In the genomic region with DNA sequence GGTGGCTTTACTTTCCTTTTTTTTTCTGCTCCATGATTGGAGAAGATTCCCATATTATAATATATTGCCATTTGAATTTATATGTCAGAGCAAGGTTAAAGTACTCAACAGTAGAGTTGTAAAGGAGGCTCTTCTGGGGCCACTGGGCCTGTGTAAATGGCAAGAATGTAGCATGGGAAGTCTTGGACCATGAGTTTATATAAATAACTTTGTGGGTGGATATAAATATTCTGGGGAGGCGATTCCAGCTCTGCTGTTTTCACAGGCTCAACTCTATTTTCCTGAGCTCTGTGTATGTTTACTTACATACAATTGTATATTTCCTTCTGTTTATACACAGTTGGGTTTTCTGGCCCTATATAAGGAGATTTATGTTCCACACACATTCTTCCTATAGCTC, we compare ENCODE assay signal across 20 cellular contexts.
"Had no signal": no experiment of that assay in that cellular context is flagged by ENCODE, and none has a peak within 500 bp of the region (broad histone marks: within the 10 kb centered on the region; RNA-seq: fewer than 3 reads in every experiment).

No MANE protein-coding gene starts in this region.

- H3K9me3 ChIP-seq: sigmoid colon, spleen, tibial artery had no signal

- H3K27ac ChIP-seq: cardiac muscle cell, epithelial cell of prostate, sigmoid colon, spleen, tibial artery had no signal

- ATAC-seq: stimulated activated naive CD8-positive, alpha-beta T cell treated with anti-CD3 and anti-CD28 coated beads, Interleukin-15, Interleukin-2, amounts not matched to agents 100 U/mL and 50 U/mL, for 24 hours had no signal

- DNase-seq: activated CD4-positive, alpha-beta T cell treated with anti-CD3 and anti-CD28 coated beads for 4 hours; activated CD4-positive, alpha-beta T cell treated with anti-CD3 and anti-CD28 coated beads, Interleukin-2, amount 50 U/mL, for 48 hours; activated CD4-positive, CD25-positive, alpha-beta regulatory T cell; activated naive CD4-positive, alpha-beta T cell treated with anti-CD3 and anti-CD28 coated beads for 36 hours; activated naive CD8-positive, alpha-beta T cell treated with anti-CD3 and anti-CD28 coated beads, Interleukin-2, amount 10 ng/mL, durations not matched to agents 7 days and 5 days; activated T-cell treated with anti-CD3 and anti-CD28 coated beads, Interleukin-2, amount 50 U/mL, for 48 hours; amygdala; immature natural killer cell; left ventricle myocardium inferior; mammary epithelial cell; midbrain; posterior cingulate gyrus; sigmoid colon; spleen; stimulated activated CD4-positive, alpha-beta T cell treated with anti-CD3 and anti-CD28 coated beads, Interleukin-4, amount 100 ng/mL, for 24 hours; stimulated activated naive CD8-positive, alpha-beta T cell treated with anti-CD3 and anti-CD28 coated beads, Interleukin-15, Interleukin-2, amounts not matched to agents 100 U/mL and 50 U/mL, for 24 hours; T1000; tibial artery had no signal

- H3K36me3 ChIP-seq: cardiac muscle cell, left ventricle myocardium inferior, sigmoid colon, spleen, tibial artery had no signal

- H3K27me3 ChIP-seq: cardiac muscle cell, sigmoid colon, spleen, tibial artery had no signal

- H3K4me3 ChIP-seq: cardiac muscle cell, left ventricle myocardium inferior, sigmoid colon, spleen, tibial artery had no signal
